ENCODE assay signal across 8 cellular contexts in genomic region chr15:49046113-49046883, GRCh38. TPM values are rescaled to one million over a fixed set of nuclear protein-coding genes. Genes with fewer than 3 reads are reported as not detected.
DNase-seq lines count a peak whose midpoint lies in the region; ATAC-seq and TF ChIP-seq lines count a peak whose summit lies in the region.

SECISBP2L (minus strand) TSS chr15:49046446; CDS start chr15:49046299, 147 bp downstream.

- peak within 1 kb of the TSS; percentile 88 for H3K27ac Mint-ChIP-seq in activated naive CD8-positive, alpha-beta T cell
- H3K27ac Mint-ChIP-seq in glutamatergic neuron (ENCODE audit: unreplicated experiment): peak within 1 kb of the TSS; percentile 90
- peak within 1 kb of the TSS; percentile 91 for H3K27ac Mint-ChIP-seq in osteocyte (ENCODE audit: unreplicated experiment)

- peaks cover 5% of the 10 kb centered on the region for H3K4me1 ChIP-seq in thymus (ENCODE audit: control insufficient read depth, insufficient read depth, low read length)

- H3K27ac ChIP-seq in thymus (ENCODE audit: low read depth): peak within 1 kb of the TSS; percentile 68

- H3K4me3 Mint-ChIP-seq in activated naive CD8-positive, alpha-beta T cell: peak within 1 kb of the TSS; percentile 94
- H3K4me3 Mint-ChIP-seq in glutamatergic neuron (ENCODE audit: unreplicated experiment): peak within 1 kb of the TSS; percentile 87
- H3K4me3 Mint-ChIP-seq in osteocyte (ENCODE audit: unreplicated experiment): peak within 1 kb of the TSS; percentile 91

- DNase-seq in NCI-H1048 (lab: John Stamatoyannopoulos, UW) (peak; percentile 81), SKM-1 (lab: John Stamatoyannopoulos, UW; ENCODE audit: unreplicated experiment) (peak; percentile 89), glutamatergic neuron (peak; percentile 95), osteocyte (ENCODE audit: extremely low spot score, unreplicated experiment) (peak; percentile 96)

- peaks cover 30% of the 10 kb centered on the region for H3K4me1 Mint-ChIP-seq in activated naive CD8-positive, alpha-beta T cell (ENCODE audit: low read depth)
- H3K4me1 Mint-ChIP-seq in glutamatergic neuron (ENCODE audit: low read depth, unreplicated experiment) (peaks cover 15% of the 10 kb centered on the region), osteocyte (ENCODE audit: unreplicated experiment) (peaks cover 31% of the 10 kb centered on the region)

- TF ChIP-seq POLR2A in GM10847 (IDR thresholded peaks at IDR 0.05; ENCODE audit: extremely low read depth, insufficient read length): peak; percentile 45

- H3K9me3 ChIP-seq in thymus (ENCODE audit: control insufficient read depth): no peaks in the 10 kb centered on the region

- TF ChIP-seq CTCF in glutamatergic neuron (IDR thresholded peaks at IDR 0.05; ENCODE audit: partially characterized antibody, unreplicated experiment) (no peak), osteocyte (IDR thresholded peaks at IDR 0.05) (peak; percentile 28)

- no peaks in the 10 kb centered on the region for H3K9me3 Mint-ChIP-seq in activated naive CD8-positive, alpha-beta T cell (ENCODE audit: low read depth)
- peaks cover 1% of the 10 kb centered on the region for H3K9me3 Mint-ChIP-seq in glutamatergic neuron (ENCODE audit: unreplicated experiment)
- H3K9me3 Mint-ChIP-seq in osteocyte (ENCODE audit: unreplicated experiment): no peaks in the 10 kb centered on the region

- peak; percentile 95 for ATAC-seq in HG02588 (IDR thresholded peaks at IDR 0.05; ENCODE audit: unreplicated experiment)

- peaks cover 4% of the 10 kb centered on the region for H3K36me3 Mint-ChIP-seq in activated naive CD8-positive, alpha-beta T cell
- no peaks in the 10 kb centered on the region for H3K36me3 Mint-ChIP-seq in glutamatergic neuron (ENCODE audit: unreplicated experiment)
- H3K36me3 Mint-ChIP-seq in osteocyte (ENCODE audit: unreplicated experiment): peaks cover 3% of the 10 kb centered on the region

- 1% methylated on average over 53 of the region's 53 CpGs for WGBS in thymus

- no peaks in the 10 kb centered on the region for H3K27me3 Mint-ChIP-seq in activated naive CD8-positive, alpha-beta T cell
- H3K27me3 Mint-ChIP-seq in glutamatergic neuron (ENCODE audit: unreplicated experiment): peaks cover 7% of the 10 kb centered on the region
- H3K27me3 Mint-ChIP-seq in osteocyte (ENCODE audit: unreplicated experiment): no peaks in the 10 kb centered on the region

- peak within 1 kb of the TSS; percentile 80 for H3K4me3 ChIP-seq in thymus (ENCODE audit: low read length)

- no peaks in the 10 kb centered on the region for H3K36me3 ChIP-seq in thymus (ENCODE audit: control insufficient read depth, insufficient read depth)

- H3K27me3 ChIP-seq in thymus (ENCODE audit: control insufficient read depth, insufficient read depth): no peaks in the 10 kb centered on the region

RNA-seq across cellular contexts. Expression of gene SECISBP2L, which starts in this region (rescaled TPM):
- total RNA-seq in glutamatergic neuron (ENCODE audit: unreplicated experiment) (60.2 TPM), osteocyte (47.7 TPM in 2 replicates)
- 13.2 TPM for polyA plus RNA-seq in thymus

Comparison
In these comparisons a context has a peak if more than half of its experiments do, and no peak if none do; other contexts are left out.
1. Peak in every context shown above with its lines: DNase-seq, ATAC-seq, H3K4me3 ChIP-seq and H3K27ac ChIP-seq.